Comparison of ENCODE assay signal across 21 cellular contexts in genomic region chr6:105389543-105389942, GRCh38. TPM values are rescaled to one million over a fixed set of nuclear protein-coding genes. Genes with fewer than 3 reads are reported as not detected.
A peak's percentile ranks its signal among the peaks of the same experiment; 100 is the strongest.
DNase-seq lines count a peak whose midpoint lies in the region; ATAC-seq and TF ChIP-seq lines count a peak whose summit lies in the region.
"Had no signal": no experiment of that assay in that cellular context is flagged by ENCODE, and none has a peak within 500 bp of the region (broad histone marks: within the 10 kb centered on the region; RNA-seq: fewer than 3 reads in every experiment).

No MANE protein-coding gene starts in this region.

- H3K4me1 Mint-ChIP-seq in endodermal cell (peaks cover 4% of the 10 kb centered on the region), endothelial cell (ENCODE audit: unreplicated experiment) (peaks cover 4% of the 10 kb centered on the region)

- DNase-seq in left ventricle myocardium superior (no peak), cardiac septum (ENCODE audit: low spot score) (no peak), endodermal cell (peak; percentile 58), mucosa of descending colon (no peak), transverse colon (no peak), tibial artery (no peak), endothelial cell (ENCODE audit: low spot score) (no peak), ecto neural progenitor cell (ENCODE audit: low spot score) (no peak)
- DNase-seq: activated naive CD4-positive, alpha-beta T cell treated with anti-CD3 and anti-CD28 coated beads, Interleukin-2, amount 50 U/mL, for 16 hours; activated T-cell treated with anti-CD3 and anti-CD28 coated beads, Interleukin-2, amount 50 U/mL, for 48 hours; aorta; NCI-H187 treated with DMSO at 0.1 percent for 48 hours; NCI-H2227 treated with DMSO at 0.1 percent for 48 hours; NCI-H774; SHP77; sigmoid colon; SW 1271 had no signal

- ATAC-seq in left ventricle myocardium superior (peak; percentile 48), mucosa of descending colon (peak; percentile 39)
- ATAC-seq: A549; natural killer cell treated with Interleukin-12 subunit alpha and Interleukin-12 subunit beta and Interleukin-15 and Interleukin-18, amount 100 ng/mL, for 72 hours had no signal

- H3K9me3 Mint-ChIP-seq in endodermal cell (no peaks in the 10 kb centered on the region), endothelial cell (ENCODE audit: unreplicated experiment) (no peaks in the 10 kb centered on the region)
- H3K9me3 Mint-ChIP-seq: central memory CD8-positive, alpha-beta T cell; natural killer cell treated with Interleukin-12 subunit alpha and Interleukin-12 subunit beta and Interleukin-15 and Interleukin-18, amount 100 ng/mL, for 72 hours had no signal

- TF ChIP-seq CTCF in endodermal cell (conservative IDR thresholded peaks at IDR 0.05), result peak; percentile 18
- no peak for TF ChIP-seq CTCF in mucosa of descending colon (IDR thresholded peaks at IDR 0.05)
- no peak for TF ChIP-seq CTCF in transverse colon (IDR thresholded peaks at IDR 0.05)
- no peak for TF ChIP-seq CTCF in tibial artery (IDR thresholded peaks at IDR 0.05)
- no peak for TF ChIP-seq CTCF in endothelial cell (IDR thresholded peaks at IDR 0.05; ENCODE audit: unreplicated experiment)

- no peak for TF ChIP-seq POLR2A in transverse colon (IDR thresholded peaks at IDR 0.05)

- intact Hi-C loops in left ventricle myocardium superior (cut with micrococcal nuclease) (no loop called here), cardiac septum (cut with DNase I) (no loop called here), mucosa of descending colon (cut with DNase I, micrococcal nuclease) (no loop called here), transverse colon (cut with DNase I; ENCODE audit: low total_unique reads) (no loop called here), tibial artery (cut with DNase I; ENCODE audit: low total_unique reads) (no loop called here)

- no peak overlapping the region for H3K4me3 Mint-ChIP-seq in endodermal cell
- H3K4me3 Mint-ChIP-seq in endothelial cell (ENCODE audit: unreplicated experiment), result no peak overlapping the region
- H3K4me3 Mint-ChIP-seq: central memory CD8-positive, alpha-beta T cell; natural killer cell treated with Interleukin-12 subunit alpha and Interleukin-12 subunit beta and Interleukin-15 and Interleukin-18, amount 100 ng/mL, for 72 hours had no signal

- H3K9me3 ChIP-seq in endodermal cell (ENCODE audit: control insufficient read depth, low read length), result no peaks in the 10 kb centered on the region
- H3K9me3 ChIP-seq in mucosa of descending colon, result no peaks in the 10 kb centered on the region
- H3K9me3 ChIP-seq in transverse colon, result no peaks in the 10 kb centered on the region
- H3K9me3 ChIP-seq in tibial artery, result no peaks in the 10 kb centered on the region
- H3K9me3 ChIP-seq: A549, BLaER1, sigmoid colon had no signal

- H3K36me3 Mint-ChIP-seq in endodermal cell (ENCODE audit: low read depth) (peaks cover 14% of the 10 kb centered on the region), endothelial cell (ENCODE audit: low read depth, unreplicated experiment) (peaks cover 8% of the 10 kb centered on the region)

- H3K27ac ChIP-seq in endodermal cell (ENCODE audit: low read depth, low read length), result no peak overlapping the region
- H3K27ac ChIP-seq in transverse colon, result peak overlapping the region; percentile 65 to 71 (median 68)
- H3K27ac ChIP-seq in tibial artery, result no peak overlapping the region
- H3K27ac ChIP-seq: A549, BLaER1, sigmoid colon had no signal

- WGBS in endodermal cell (ENCODE audit: insufficient coverage in 1 of 2, insufficient read length in 1 of 2), 2 experiments, result 80 to 87% methylated on average over 2 to 5 of the region's 5 CpGs
- 58% methylated on average over 5 of the region's 5 CpGs; no CpG with 5 or more reads in 1 of the 2 donors for WGBS in transverse colon (ENCODE audit: low coverage in 1 of 2), 2 donors

- H3K27me3 Mint-ChIP-seq in endodermal cell (ENCODE audit: insufficient read depth), result no peaks in the 10 kb centered on the region
- H3K27me3 Mint-ChIP-seq in endothelial cell (ENCODE audit: unreplicated experiment), result no peaks in the 10 kb centered on the region
- H3K27me3 Mint-ChIP-seq: central memory CD8-positive, alpha-beta T cell; natural killer cell treated with Interleukin-12 subunit alpha and Interleukin-12 subunit beta and Interleukin-15 and Interleukin-18, amount 100 ng/mL, for 72 hours had no signal

- peak overlapping the region; percentile 7 for H3K27ac Mint-ChIP-seq in endodermal cell
- no peak overlapping the region for H3K27ac Mint-ChIP-seq in endothelial cell (ENCODE audit: unreplicated experiment)

- H3K4me1 ChIP-seq in endodermal cell (ENCODE audit: control insufficient read depth, insufficient read depth, low read length) (no peaks in the 10 kb centered on the region), mucosa of descending colon (ENCODE audit: low read depth) (peaks cover 20% of the 10 kb centered on the region), transverse colon (peaks cover 0 to 42% (median 19%) of the 10 kb centered on the region in 4 donors), tibial artery (no peaks in the 10 kb centered on the region)
- H3K4me1 ChIP-seq: A549, BLaER1, sigmoid colon had no signal

- in situ Hi-C loops in transverse colon (cut with MboI; ENCODE audit: low pct_ligation_motif_present in 1 of 4, low pct_unique_long_range_greater_than_20kb in 1 of 4, low sequenced_read_pairs in 3 of 4), result no loop called here

- no peak overlapping the region for H3K9ac ChIP-seq in endodermal cell (ENCODE audit: extremely low read depth, low read length, poor library complexity, severe bottlenecking)
- H3K9ac ChIP-seq: BLaER1 had no signal

- TF ChIP-seq EP300 in transverse colon (IDR thresholded peaks at IDR 0.05; ENCODE audit: low read depth), result no peak

- H3K27me3 ChIP-seq in endodermal cell (ENCODE audit: control insufficient read depth, insufficient read depth, low read length, poor library complexity, severe bottlenecking) (no peaks in the 10 kb centered on the region), transverse colon (no peaks in the 10 kb centered on the region), tibial artery (no peaks in the 10 kb centered on the region)
- H3K27me3 ChIP-seq: BLaER1, sigmoid colon had no signal

- H3K4me3 ChIP-seq in endodermal cell (ENCODE audit: low read length), result no peak overlapping the region
- no peak overlapping the region for H3K4me3 ChIP-seq in mucosa of descending colon
- H3K4me3 ChIP-seq in transverse colon, result no peak overlapping the region
- H3K4me3 ChIP-seq in tibial artery, result no peak overlapping the region
- H3K4me3 ChIP-seq: A549, BLaER1, sigmoid colon had no signal

- H3K36me3 ChIP-seq in endodermal cell (ENCODE audit: control insufficient read depth, insufficient read depth, low read length) (peaks cover 18% of the 10 kb centered on the region), mucosa of descending colon (ENCODE audit: low read depth) (no peaks in the 10 kb centered on the region), transverse colon (peaks cover 0 to 7% (median under 1%) of the 10 kb centered on the region in 4 donors), tibial artery (peaks cover under 1 to 10% (median 8%) of the 10 kb centered on the region in 3 donors)

RNA-seq across cellular contexts. Expression of gene PREP, which starts 13.3 kb away (rescaled TPM):
- total RNA-seq in left ventricle myocardium superior (31.6 TPM), cardiac septum (26.2 TPM), endodermal cell (10 to 100 TPM; 42.9 to 52.2 TPM), mucosa of descending colon (10 to 100 TPM; 46.5 to 74.2 (median 72.3) TPM), transverse colon (10 to 100 TPM; 32.9 to 63.2 (median 41.2) TPM), endothelial cell (ENCODE audit: unreplicated experiment) (39.6 TPM)
- 44.4 TPM for polyA plus RNA-seq in endodermal cell (2013, experiment 1 of 2)
- 42.4 TPM for polyA plus RNA-seq in endodermal cell (2013, experiment 2 of 2)

Comparison
In these comparisons a context has a peak if more than half of its experiments do, and no peak if none do; other contexts are left out.
1. H3K27ac ChIP-seq: peak in transverse colon (4 of 4); none in endodermal cell (single experiment) and tibial artery (0 of 2).